ENCODE assay signal across 8 cellular contexts in genomic region chr13:97434417-97435296, GRCh38. TPM values are rescaled to one million over a fixed set of nuclear protein-coding genes. Genes with fewer than 3 reads are reported as not detected.
A peak's percentile ranks its signal among the peaks of the same experiment; 100 is the strongest.
DNase-seq lines count a peak whose midpoint lies in the region; ATAC-seq and TF ChIP-seq lines count a peak whose summit lies in the region.

No MANE protein-coding gene starts in this region.

- peak; percentile 1 for ATAC-seq in HG02610 (IDR thresholded peaks at IDR 0.05; ENCODE audit: unreplicated experiment)
- no peak for ATAC-seq in GM21360 (IDR thresholded peaks at IDR 0.05; ENCODE audit: unreplicated experiment)

- H3K4me1 ChIP-seq in osteoblast (ENCODE audit: insufficient read depth, low read length) (peaks cover 16% of the 10 kb centered on the region), thymus (ENCODE audit: control insufficient read depth, insufficient read depth, low read length) (peaks cover 3% of the 10 kb centered on the region)

- no peaks in the 10 kb centered on the region for H3K36me3 ChIP-seq in osteoblast (ENCODE audit: insufficient read depth, low read length)
- H3K36me3 ChIP-seq in thymus (ENCODE audit: control insufficient read depth, insufficient read depth), result no peaks in the 10 kb centered on the region

- peaks cover 46% of the 10 kb centered on the region for H3K79me2 ChIP-seq in osteoblast (ENCODE audit: insufficient read depth, low read length)

- peak overlapping the region; percentile 34 for H3K27ac ChIP-seq in osteoblast (ENCODE audit: low read depth, low read length)
- peak overlapping the region; percentile 91 for H3K27ac ChIP-seq in thymus (ENCODE audit: low read depth)

- no peaks in the 10 kb centered on the region for H3K27me3 ChIP-seq in osteoblast (ENCODE audit: insufficient read depth, low read length)
- H3K27me3 ChIP-seq in thymus (ENCODE audit: control insufficient read depth, insufficient read depth), result no peaks in the 10 kb centered on the region

- no peaks in the 10 kb centered on the region for H3K9me3 ChIP-seq in osteoblast (ENCODE audit: low read depth, low read length)
- H3K9me3 ChIP-seq in thymus (ENCODE audit: control insufficient read depth), result no peaks in the 10 kb centered on the region

- H3K4me2 ChIP-seq in osteoblast (ENCODE audit: insufficient read depth, low read length), result peak overlapping the region; percentile 94

- WGBS in thymus, result under 1% methylated on average over 59 of the region's 59 CpGs

- TF ChIP-seq CTCF in osteoblast (IDR thresholded peaks at IDR 0.05; ENCODE audit: extremely low read depth, low read depth, low read length), result no peak

- no peaks in the 10 kb centered on the region for H4K20me1 ChIP-seq in osteoblast (ENCODE audit: insufficient read depth, low read length)

- peak; percentile 44 for DNase-seq in ELR (ENCODE audit: low read depth)
- peak; percentile 80 for DNase-seq in NCI-H82 (lab: John Stamatoyannopoulos, UW)
- peak; percentile 31 for DNase-seq in activated T-helper 9 cell treated with anti-CD3 and anti-CD28 coated beads, Interleukin-2, amount 50 U/mL, for 16 hours (ENCODE audit: low read depth)
- DNase-seq in foreskin melanocyte, result peak; percentile 33
- DNase-seq in osteoblast (ENCODE audit: insufficient read length, low spot score, missing footprints), result peak; percentile 37

- H3K4me3 ChIP-seq in osteoblast (ENCODE audit: insufficient read depth, low read length) (peak overlapping the region; percentile 73), thymus (ENCODE audit: low read length) (peak overlapping the region; percentile 79)

- H2AFZ ChIP-seq in osteoblast (ENCODE audit: low read length), result peak overlapping the region; percentile 87

RNA-seq across cellular contexts. Expression of gene RAP2A, which starts 0.7 kb away (rescaled TPM):
- 46.6 and 49.9 TPM in 2 replicates for total RNA-seq in osteoblast
- 14.6 TPM for polyA plus RNA-seq in thymus
